ENCODE assay signal across 1 cellular context in the genomic region with DNA sequence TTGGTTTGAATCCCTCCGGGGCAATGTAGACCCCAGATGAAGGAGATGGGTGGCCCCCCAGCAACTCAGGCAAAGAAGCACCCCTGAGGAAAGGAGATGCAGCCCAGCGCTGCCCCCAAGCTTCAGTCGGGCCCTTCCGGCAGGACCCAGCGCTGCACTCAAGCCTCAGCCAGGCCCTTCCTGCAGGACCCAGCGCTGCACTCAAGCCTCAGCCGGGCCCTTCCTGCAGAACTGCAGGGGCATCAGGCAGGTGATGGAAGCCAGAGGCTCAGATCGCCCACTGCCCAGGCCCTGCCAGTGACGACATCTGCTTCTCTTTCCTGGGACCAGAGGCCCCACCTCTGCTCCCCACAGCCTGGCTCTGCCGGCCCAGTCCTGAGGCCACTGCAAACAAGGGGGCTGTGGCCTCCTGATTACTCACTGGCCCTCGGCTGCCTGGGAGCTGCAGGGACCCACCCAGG.
TF ChIP-seq lines count a peak whose summit lies in the region.

No MANE protein-coding gene starts in this region.

TF ChIP-seq in SK-N-SH treated with all-trans-retinoic acid at 6 μM for 48 hours, 23 proteins besides CTCF, POLR2A, EP300 and RAD21 (continued from another document):
- no peak for TF ChIP-seq POU6F1 (CRISPR knock-in tag; IDR thresholded peaks at IDR 0.05; ENCODE audit: borderline replicate concordance, low read depth)
